In genomic region chr10:96595741-96596140, GRCh38 we compare ENCODE assay signal across 16 cellular contexts.
"Had no signal": no experiment of that assay in that cellular context is flagged by ENCODE, and none has a peak within 500 bp of the region (broad histone marks: within the 10 kb centered on the region; RNA-seq: fewer than 3 reads in every experiment).

No MANE protein-coding gene starts in this region.

- H3K4me3 ChIP-seq: pancreas, smooth muscle cell, thoracic aorta had no signal

- H3K27ac ChIP-seq: foreskin keratinocyte, pancreas, thoracic aorta had no signal

- H3K27ac Mint-ChIP-seq: nephron; progenitor cell of endocrine pancreas; stimulated activated naive CD8-positive, alpha-beta T cell treated with anti-CD3 and anti-CD28 coated beads, Interleukin-15, amount 100 ng/mL, for 72 hours had no signal

- H3K36me3 ChIP-seq: thoracic aorta had no signal

- DNase-seq: dermis blood vessel endothelial cell; foreskin keratinocyte; kidney; left colon; left ventricle myocardium superior; mesendoderm; occipital lobe; pancreas; right cardiac atrium; stimulated activated CD4-positive, alpha-beta T cell treated with anti-CD3 and anti-CD28 coated beads, Interleukin-2, amount 100 ng/mL, for 48 hours; stimulated activated naive CD8-positive, alpha-beta T cell treated with anti-CD3 and anti-CD28 coated beads, Interleukin-15, amount 100 ng/mL, for 72 hours; substantia nigra had no signal

- H3K4me3 Mint-ChIP-seq: nephron; stimulated activated naive CD8-positive, alpha-beta T cell treated with anti-CD3 and anti-CD28 coated beads, Interleukin-15, amount 100 ng/mL, for 72 hours had no signal

- H3K4me1 ChIP-seq: foreskin keratinocyte had no signal

- H3K27me3 ChIP-seq: pancreas had no signal

- H3K4me1 Mint-ChIP-seq: nephron had no signal

- H3K4me2 ChIP-seq: smooth muscle cell had no signal

- ATAC-seq: foreskin keratinocyte; left ventricle myocardium superior; right cardiac atrium; stimulated activated naive CD8-positive, alpha-beta T cell treated with anti-CD3 and anti-CD28 coated beads, Interleukin-15, amount 100 ng/mL, for 72 hours had no signal

- H3K9me3 ChIP-seq: pancreas, thoracic aorta had no signal

- H3K9me3 Mint-ChIP-seq: nephron; stimulated activated naive CD8-positive, alpha-beta T cell treated with anti-CD3 and anti-CD28 coated beads, Interleukin-15, amount 100 ng/mL, for 72 hours had no signal

- H3K27me3 Mint-ChIP-seq: progenitor cell of endocrine pancreas; stimulated activated naive CD8-positive, alpha-beta T cell treated with anti-CD3 and anti-CD28 coated beads, Interleukin-15, amount 100 ng/mL, for 72 hours had no signal
